Comparison of ENCODE assay signal across 26 cellular contexts in the genomic region with DNA sequence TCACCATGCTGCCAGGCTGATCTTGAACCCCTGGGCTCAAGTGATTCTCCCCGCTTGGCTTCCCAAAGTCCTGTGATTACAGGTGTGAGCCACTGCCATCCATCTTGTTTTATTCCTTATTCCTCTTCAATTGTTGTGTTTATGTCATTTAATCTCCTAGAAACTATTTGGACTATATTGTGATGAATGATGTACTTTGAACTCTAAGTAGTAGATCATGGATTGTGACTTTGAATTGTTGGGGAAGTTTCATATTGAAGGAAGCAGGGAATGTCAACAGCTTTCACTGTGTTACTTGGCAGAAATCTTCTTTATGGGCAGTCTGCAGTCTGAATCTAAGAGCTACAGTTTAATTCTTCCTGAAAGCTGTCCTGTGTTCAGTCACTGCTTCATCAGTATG.
"Had no signal": no experiment of that assay in that cellular context is flagged by ENCODE, and none has a peak within 500 bp of the region (broad histone marks: within the 10 kb centered on the region; RNA-seq: fewer than 3 reads in every experiment).

No MANE protein-coding gene starts in this region.

- H3K27me3 ChIP-seq: gastrocnemius medialis, neutrophil, ovary, spleen, tibial nerve, uterus had no signal

- H3K4me3 ChIP-seq: gastrocnemius medialis, ovary, psoas muscle, spleen, tibial nerve, uterus had no signal

- H3K9me3 ChIP-seq: gastrocnemius medialis, neutrophil, ovary, psoas muscle, spleen, tibial nerve, uterus had no signal

- DNase-seq: activated CD4-positive, alpha-beta memory T cell treated with anti-CD3 and anti-CD28 coated beads for 36 hours; activated CD4-positive, alpha-beta T cell treated with anti-CD3 and anti-CD28 coated beads, Interleukin-2, amount 10 ng/mL, durations not matched to agents 24 days and 14 days; activated CD4-positive, CD25-positive, alpha-beta regulatory T cell treated with anti-CD3 and anti-CD28 coated beads, Interleukin-2, amount 50 U/mL, for 72 hours; activated CD8-positive, alpha-beta memory T cell treated with anti-CD3 and anti-CD28 coated beads, Interleukin-2, amount 50 U/mL, for 4 hours; activated gamma-delta T cell; activated naive CD4-positive, alpha-beta T cell treated with anti-CD3 and anti-CD28 coated beads, Interleukin-2, amount 50 U/mL, for 16 hours; activated T-cell treated with anti-CD3 and anti-CD28 coated beads, Interleukin-2, amount 50 U/mL, for 24 hours; amniotic stem cell; central memory CD4-positive, alpha-beta T cell; dermis blood vessel endothelial cell; effector CD4-positive, alpha-beta T cell; gastrocnemius medialis; hippocampal formation; left cardiac atrium; ovary; psoas muscle; spleen; stimulated activated naive CD4-positive, alpha-beta T cell; T-helper 2 cell; uterus had no signal

- H3K27ac ChIP-seq: epithelial cell of prostate, gastrocnemius medialis, neutrophil, ovary, psoas muscle, spleen, uterus had no signal

- ATAC-seq: gastrocnemius medialis; left cardiac atrium; natural killer cell treated with Interleukin-12 subunit alpha and Interleukin-12 subunit beta and Interleukin-15 and Interleukin-18, amount 100 ng/mL, for 72 hours; psoas muscle had no signal

- FAIRE-seq: astrocyte, keratinocyte had no signal

- H3K36me3 ChIP-seq: gastrocnemius medialis, neutrophil, ovary, spleen, tibial nerve, uterus had no signal

- H3K4me1 ChIP-seq: spleen, uterus had no signal
